In the genomic region with DNA sequence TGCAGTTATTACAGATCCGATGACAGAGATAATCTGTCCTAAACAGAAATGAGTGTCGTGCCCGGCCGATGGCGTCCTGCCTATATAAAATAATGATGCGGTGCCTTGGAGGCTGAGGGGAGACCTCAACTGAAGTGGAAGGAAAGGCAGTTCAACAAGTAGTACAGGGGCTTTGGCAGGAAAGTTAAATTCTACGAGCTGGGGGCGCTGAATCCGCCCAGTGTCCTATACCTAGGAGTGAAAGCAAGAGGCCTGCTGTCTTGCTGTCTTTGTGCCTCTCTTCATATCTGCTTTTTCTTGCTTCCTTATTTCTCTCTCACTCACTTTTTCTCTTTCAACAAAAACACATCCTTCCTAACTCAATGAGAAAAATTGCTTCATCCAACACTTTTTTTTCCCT, we compare ENCODE assay signal across 1 cellular context.
TF ChIP-seq lines count a peak whose summit lies in the region.

No MANE protein-coding gene starts in this region.

TF ChIP-seq in WTC11, 78 proteins besides CTCF, POLR2A, EP300 and RAD21 (continued from another document):
- TF ChIP-seq, protein P1, sequence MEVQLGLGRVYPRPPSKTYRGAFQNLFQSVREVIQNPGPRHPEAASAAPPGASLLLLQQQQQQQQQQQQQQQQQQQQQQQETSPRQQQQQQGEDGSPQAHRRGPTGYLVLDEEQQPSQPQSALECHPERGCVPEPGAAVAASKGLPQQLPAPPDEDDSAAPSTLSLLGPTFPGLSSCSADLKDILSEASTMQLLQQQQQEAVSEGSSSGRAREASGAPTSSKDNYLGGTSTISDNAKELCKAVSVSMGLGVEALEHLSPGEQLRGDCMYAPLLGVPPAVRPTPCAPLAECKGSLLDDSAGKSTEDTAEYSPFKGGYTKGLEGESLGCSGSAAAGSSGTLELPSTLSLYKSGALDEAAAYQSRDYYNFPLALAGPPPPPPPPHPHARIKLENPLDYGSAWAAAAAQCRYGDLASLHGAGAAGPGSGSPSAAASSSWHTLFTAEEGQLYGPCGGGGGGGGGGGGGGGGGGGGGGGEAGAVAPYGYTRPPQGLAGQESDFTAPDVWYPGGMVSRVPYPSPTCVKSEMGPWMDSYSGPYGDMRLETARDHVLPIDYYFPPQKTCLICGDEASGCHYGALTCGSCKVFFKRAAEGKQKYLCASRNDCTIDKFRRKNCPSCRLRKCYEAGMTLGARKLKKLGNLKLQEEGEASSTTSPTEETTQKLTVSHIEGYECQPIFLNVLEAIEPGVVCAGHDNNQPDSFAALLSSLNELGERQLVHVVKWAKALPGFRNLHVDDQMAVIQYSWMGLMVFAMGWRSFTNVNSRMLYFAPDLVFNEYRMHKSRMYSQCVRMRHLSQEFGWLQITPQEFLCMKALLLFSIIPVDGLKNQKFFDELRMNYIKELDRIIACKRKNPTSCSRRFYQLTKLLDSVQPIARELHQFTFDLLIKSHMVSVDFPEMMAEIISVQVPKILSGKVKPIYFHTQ (CRISPR knock-in tag; IDR thresholded peaks at IDR 0.05), result no peak
- no peak for TF ChIP-seq NFATC4 (CRISPR knock-in tag; IDR thresholded peaks at IDR 0.05)
- TF ChIP-seq, protein P2, sequence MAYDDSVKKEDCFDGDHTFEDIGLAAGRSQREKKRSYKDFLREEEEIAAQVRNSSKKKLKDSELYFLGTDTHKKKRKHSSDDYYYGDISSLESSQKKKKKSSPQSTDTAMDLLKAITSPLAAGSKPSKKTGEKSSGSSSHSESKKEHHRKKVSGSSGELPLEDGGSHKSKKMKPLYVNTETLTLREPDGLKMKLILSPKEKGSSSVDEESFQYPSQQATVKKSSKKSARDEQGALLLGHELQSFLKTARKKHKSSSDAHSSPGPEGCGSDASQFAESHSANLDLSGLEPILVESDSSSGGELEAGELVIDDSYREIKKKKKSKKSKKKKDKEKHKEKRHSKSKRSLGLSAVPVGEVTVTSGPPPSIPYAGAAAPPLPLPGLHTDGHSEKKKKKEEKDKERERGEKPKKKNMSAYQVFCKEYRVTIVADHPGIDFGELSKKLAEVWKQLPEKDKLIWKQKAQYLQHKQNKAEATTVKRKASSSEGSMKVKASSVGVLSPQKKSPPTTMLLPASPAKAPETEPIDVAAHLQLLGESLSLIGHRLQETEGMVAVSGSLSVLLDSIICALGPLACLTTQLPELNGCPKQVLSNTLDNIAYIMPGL (CRISPR knock-in tag; IDR thresholded peaks at IDR 0.05), result no peak
